ENCODE assay signal across 9 cellular contexts in genomic region chr13:95698047-95698749, GRCh38. TPM values are rescaled to one million over a fixed set of nuclear protein-coding genes. Genes with fewer than 3 reads are reported as not detected.
DNase-seq lines count a peak whose midpoint lies in the region; ATAC-seq and TF ChIP-seq lines count a peak whose summit lies in the region.
"Had no signal": no experiment of that assay in that cellular context is flagged by ENCODE, and none has a peak within 500 bp of the region (broad histone marks: within the 10 kb centered on the region; RNA-seq: fewer than 3 reads in every experiment).

No MANE protein-coding gene starts in this region.

- H3K79me2 ChIP-seq in parathyroid adenoma, result peaks cover 16% of the 10 kb centered on the region

- H3K36me3 ChIP-seq in parathyroid adenoma (ENCODE audit: control insufficient read depth, insufficient read depth, low read length), result no peaks in the 10 kb centered on the region

- peak; percentile 26 for DNase-seq in dermis blood vessel endothelial cell
- DNase-seq in 8988T, result no peak
- no peak for DNase-seq in NOMO-1 treated with dmso at 0.1 percent for 144 hours (lab: John Stamatoyannopoulos, UW; ENCODE audit: unreplicated experiment)
- DNase-seq in activated gamma-delta T cell treated with Interleukin-2 at 50 U/mL for 16 hours, result no peak
- DNase-seq: aorta, islet precursor cell had no signal

- no peaks in the 10 kb centered on the region for H3K9me3 ChIP-seq in parathyroid adenoma (ENCODE audit: control insufficient read depth, low read length)

- peak; percentile 53 for ATAC-seq in GM18861 (IDR thresholded peaks at IDR 0.05; ENCODE audit: unreplicated experiment)

- no peak overlapping the region for H3K4me2 ChIP-seq in parathyroid adenoma (ENCODE audit: low read length)

- TF ChIP-seq RAD21 in Ishikawa (IDR thresholded peaks at IDR 0.05; ENCODE audit: low read depth), result no peak

- TF ChIP-seq EP300 in Ishikawa (IDR thresholded peaks at IDR 0.05; ENCODE audit: borderline replicate concordance), result no peak

- no peak overlapping the region for H3K9ac ChIP-seq in parathyroid adenoma

- peaks cover 2% of the 10 kb centered on the region for H3K4me1 ChIP-seq in parathyroid adenoma

- H3K27me3 ChIP-seq in parathyroid adenoma (ENCODE audit: control insufficient read depth, insufficient read depth, low read length), result no peaks in the 10 kb centered on the region

- no peak overlapping the region for H2AFZ ChIP-seq in parathyroid adenoma

- peak overlapping the region; percentile 24 for H3K27ac ChIP-seq in parathyroid adenoma

- TF ChIP-seq CTCF in parathyroid adenoma (IDR thresholded peaks at IDR 0.05), result no peak

- H3K4me3 ChIP-seq in parathyroid adenoma (ENCODE audit: low read depth, low read length), result no peak overlapping the region

TF ChIP-seq in Ishikawa, 13 proteins besides CTCF, POLR2A, EP300 and RAD21:
- TF ChIP-seq MAX (IDR thresholded peaks at IDR 0.05) (no peak), CEBPB (IDR thresholded peaks at IDR 0.05) (0 out of 2 replicates have a peak, but pooled peaks have one; percentile 32)

RNA-seq across cellular contexts. Expression of gene DNAJC3, which starts 21.3 kb away (rescaled TPM):
- 67.2 and 93.2 TPM in 2 replicates for total RNA-seq in dermis blood vessel endothelial cell

RNA-seq across cellular contexts. Expression of gene DZIP1, which starts 53.7 kb away (rescaled TPM):
- total RNA-seq in dermis blood vessel endothelial cell, result 4.0 and 5.3 TPM in 2 replicates
